1 cellular context compared by ENCODE assay signal in genomic region chr22:19178065-19178658, GRCh38.
TF ChIP-seq lines count a peak whose summit lies in the region.

No MANE protein-coding gene starts in this region.

TF ChIP-seq in HEK293, 187 proteins besides CTCF, POLR2A, EP300 and RAD21 (continued from another document and continues in another):
- TF ChIP-seq ZNF26 (tag by site-specific recombination; IDR thresholded peaks at IDR 0.05) (no peak), ZNF48 (tag by site-specific recombination; IDR thresholded peaks at IDR 0.05) (no peak), ELK4 (IDR thresholded peaks at IDR 0.05; ENCODE audit: borderline replicate concordance, low read depth, low read length) (no peak; the same call in 1 of the 2 replicates), KLF8 (tag by site-specific recombination; IDR thresholded peaks at IDR 0.05) (peak; percentile 52), ZNF214 (tag by site-specific recombination; IDR thresholded peaks at IDR 0.05; ENCODE audit: borderline replicate concordance) (no peak), SP7 (tag by site-specific recombination; IDR thresholded peaks at IDR 0.05) (no peak), ZFP37 (tag by site-specific recombination; IDR thresholded peaks at IDR 0.05) (no peak), ZNF677 (tag by site-specific recombination; IDR thresholded peaks at IDR 0.05) (no peak), TSHZ1 (tag by site-specific recombination; IDR thresholded peaks at IDR 0.05; ENCODE audit: borderline replicate concordance) (no peak), ZNF501 (tag by site-specific recombination; IDR thresholded peaks at IDR 0.05) (no peak), GLI4 (tag by site-specific recombination; IDR thresholded peaks at IDR 0.05) (no peak), GFI1B (tag by site-specific recombination; IDR thresholded peaks at IDR 0.05) (no peak), ZNF571 (tag by site-specific recombination; IDR thresholded peaks at IDR 0.05) (no peak), ZBTB8A (tag by site-specific recombination; IDR thresholded peaks at IDR 0.05) (peak; percentile 37), ZNF391 (tag by site-specific recombination; IDR thresholded peaks at IDR 0.05; ENCODE audit: borderline replicate concordance, low read depth) (no peak), ZNF18 (tag by site-specific recombination; IDR thresholded peaks at IDR 0.05) (no peak), ZNF488 (tag by site-specific recombination; IDR thresholded peaks at IDR 0.05) (no peak), PRDM6 (tag by site-specific recombination; IDR thresholded peaks at IDR 0.05) (no peak), OSR2 (tag by site-specific recombination; IDR thresholded peaks at IDR 0.05) (no peak), OVOL3 (tag by site-specific recombination; IDR thresholded peaks at IDR 0.05) (no peak), PATZ1 (tag by site-specific recombination; IDR thresholded peaks at IDR 0.05) (peak; percentile 65; the same call in 1 of the 2 replicates), ZNF114 (tag by site-specific recombination; IDR thresholded peaks at IDR 0.05) (no peak), ZNF169 (tag by site-specific recombination; IDR thresholded peaks at IDR 0.05) (no peak), ZBTB11 (tag by site-specific recombination; conservative IDR thresholded peaks at IDR 0.05; ENCODE audit: low read depth) (no peak; the same call in 1 of the 2 replicates), ZNF280D (tag by site-specific recombination; IDR thresholded peaks at IDR 0.05) (no peak), ZNF266 (tag by site-specific recombination; IDR thresholded peaks at IDR 0.05; ENCODE audit: low read depth) (no peak), ZNF639 (tag by site-specific recombination; IDR thresholded peaks at IDR 0.05) (no peak), SCRT1 (tag by site-specific recombination; IDR thresholded peaks at IDR 0.05; ENCODE audit: borderline replicate concordance) (no peak), MZF1 (tag by site-specific recombination; IDR thresholded peaks at IDR 0.05; ENCODE audit: borderline replicate concordance) (no peak), ZBTB21 (tag by site-specific recombination; IDR thresholded peaks at IDR 0.05) (no peak), ZNF184 (tag by site-specific recombination; IDR thresholded peaks at IDR 0.05) (no peak), PRDM1 (tag by site-specific recombination; IDR thresholded peaks at IDR 0.05) (no peak), ZNF138 (tag by site-specific recombination; IDR thresholded peaks at IDR 0.05; ENCODE audit: borderline replicate concordance) (no peak), BCL11B (tag by site-specific recombination; IDR thresholded peaks at IDR 0.05; ENCODE audit: low read depth) (no peak)
